In genomic region chr3:8607285-8608040, GRCh38 we compare ENCODE assay signal across 8 cellular contexts. TPM values are rescaled to one million over a fixed set of nuclear protein-coding genes. Genes with fewer than 3 reads are reported as not detected.
A peak's percentile ranks its signal among the peaks of the same experiment; 100 is the strongest.
DNase-seq lines count a peak whose midpoint lies in the region; ATAC-seq and TF ChIP-seq lines count a peak whose summit lies in the region.

No MANE protein-coding gene starts in this region.

- peaks cover 6% of the 10 kb centered on the region for H3K4me1 Mint-ChIP-seq in endothelial cell (ENCODE audit: unreplicated experiment)

- peaks cover 6% of the 10 kb centered on the region for H3K27me3 Mint-ChIP-seq in endothelial cell (ENCODE audit: unreplicated experiment)

- H3K27ac Mint-ChIP-seq in endothelial cell (ENCODE audit: unreplicated experiment): no peak overlapping the region

- no peaks in the 10 kb centered on the region for H3K79me2 ChIP-seq in Karpas-422 (ENCODE audit: low read length)

- no peaks in the 10 kb centered on the region for H3K9me2 ChIP-seq in Karpas-422 (replicated peaks; ENCODE audit: insufficient read depth, low read length)

- H3K4me3 Mint-ChIP-seq in endothelial cell (ENCODE audit: unreplicated experiment): no peak overlapping the region

- DNase-seq in DMS53 (lab: John Stamatoyannopoulos, UW) (peak; percentile 51), DMS53 treated with DMSO at 0.1 percent for 48 hours (lab: John Stamatoyannopoulos, UW; ENCODE audit: unreplicated experiment) (no peak), NCI-H1092 treated with DMSO at 0.1 percent for 48 hours (lab: John Stamatoyannopoulos, UW) (peak; percentile 1), endothelial cell (ENCODE audit: low spot score) (peak; percentile 66), medulla oblongata (ENCODE audit: extremely low spot score) (peak; percentile 84), Karpas-422 (no peak)
- DNase-seq in activated CD8-positive, alpha-beta memory T cell treated with anti-CD3 and anti-CD28 coated beads, Interleukin-2, amount 50 U/mL, for 48 hours: no peak

- H3K27me3 ChIP-seq in Karpas-422 (ENCODE audit: low read length): no peaks in the 10 kb centered on the region

- no peak for ATAC-seq in GM21423 (IDR thresholded peaks at IDR 0.05; ENCODE audit: unreplicated experiment)

- H3K9me3 Mint-ChIP-seq in endothelial cell (ENCODE audit: unreplicated experiment): no peaks in the 10 kb centered on the region

- no peak overlapping the region for H2AFZ ChIP-seq in Karpas-422 (ENCODE audit: low read length)

- H4K20me1 ChIP-seq in Karpas-422 (ENCODE audit: insufficient read depth, low read depth, low read length): no peaks in the 10 kb centered on the region

- H3K9me3 ChIP-seq in Karpas-422 (ENCODE audit: low read length): no peaks in the 10 kb centered on the region

- peak; percentile 61 for TF ChIP-seq CTCF in endothelial cell (IDR thresholded peaks at IDR 0.05; ENCODE audit: unreplicated experiment)

- no peaks in the 10 kb centered on the region for H3K36me3 ChIP-seq in Karpas-422 (ENCODE audit: insufficient read depth, low read length)

- no peaks in the 10 kb centered on the region for H3K36me3 Mint-ChIP-seq in endothelial cell (ENCODE audit: low read depth, unreplicated experiment)

- no peak overlapping the region for H3K27ac ChIP-seq in Karpas-422 (ENCODE audit: low read length)

- no peak overlapping the region for H3K4me2 ChIP-seq in Karpas-422 (ENCODE audit: low read depth, low read length, poor library complexity, severe bottlenecking)

- no peak overlapping the region for H3K4me3 ChIP-seq in Karpas-422 (ENCODE audit: low read length)

- H3K9ac ChIP-seq in Karpas-422 (ENCODE audit: low read length): no peak overlapping the region

- H3K4me1 ChIP-seq in Karpas-422 (ENCODE audit: low read length): no peaks in the 10 kb centered on the region

RNA-seq across cellular contexts. Expression of gene SSUH2, which starts 37.1 kb away (rescaled TPM):
- 0.21 TPM for total RNA-seq in endothelial cell (ENCODE audit: unreplicated experiment)
- total RNA-seq in Karpas-422 (2014; rRNA removed; shearing (Covaris generic); ENCODE audit: low replicate concordance): 0.22 and 0.90 TPM in 2 replicates

Comparison
In these comparisons a context has a peak if more than half of its experiments do, and no peak if none do; other contexts are left out.
1. DNase-seq: peak in DMS53 (single experiment), NCI-H1092 treated with DMSO at 0.1 percent for 48 hours (single experiment), endothelial cell (single experiment) and medulla oblongata (single experiment); none in DMS53 treated with DMSO at 0.1 percent for 48 hours (single experiment), Karpas-422 (single experiment) and activated CD8-positive, alpha-beta memory T cell treated with anti-CD3 and anti-CD28 coated beads, Interleukin-2, amount 50 U/mL, for 48 hours (single experiment).